8 cellular contexts compared by ENCODE assay signal in the genomic region with DNA sequence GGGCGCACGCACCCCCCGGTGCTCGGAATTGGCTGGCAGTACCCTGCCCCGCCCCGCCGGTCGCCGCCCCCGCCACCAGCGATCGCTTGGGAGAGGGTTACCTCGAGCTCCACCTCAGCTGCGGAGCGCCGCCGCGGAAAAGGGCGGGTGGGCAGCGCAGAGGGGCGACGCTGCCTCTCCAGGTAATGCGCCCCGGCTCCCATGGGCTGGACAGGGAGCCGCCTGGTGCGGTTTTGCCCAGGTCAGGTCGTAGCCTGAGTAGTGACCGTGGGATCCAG. TPM values are rescaled to one million over a fixed set of nuclear protein-coding genes. Genes with fewer than 3 reads are reported as not detected.
DNase-seq lines count a peak whose midpoint lies in the region; ATAC-seq and TF ChIP-seq lines count a peak whose summit lies in the region.

No MANE protein-coding gene starts in this region.

- TF ChIP-seq POLR2A in esophagus squamous epithelium (IDR thresholded peaks at IDR 0.05): no peak

- TF ChIP-seq CTCF in esophagus squamous epithelium (IDR thresholded peaks at IDR 0.05) (no peak), tibial artery (IDR thresholded peaks at IDR 0.05) (no peak)

- H3K27me3 ChIP-seq in esophagus squamous epithelium: peaks cover 0 to 7% (median 0%) of the 10 kb centered on the region in 4 donors
- no peaks in the 10 kb centered on the region for H3K27me3 ChIP-seq in neuron (ENCODE audit: insufficient read depth, low read length)
- H3K27me3 ChIP-seq in tibial artery: no peaks in the 10 kb centered on the region

- H2AFZ ChIP-seq in neuron (ENCODE audit: low read depth, low read length): peak overlapping the region; percentile 50

- H3K27ac ChIP-seq in esophagus squamous epithelium: peak overlapping the region; percentile 91 to 98 (median 96)
- peak overlapping the region; percentile 94 to 95 for H3K27ac ChIP-seq in tibial artery

- H3K4me3 ChIP-seq in esophagus squamous epithelium (peak overlapping the region; percentile 65 to 90 (median 82)), neuron (ENCODE audit: low read length) (peak overlapping the region; percentile 99), tibial artery (peak overlapping the region; percentile 85 to 89)

- H3K4me1 ChIP-seq in esophagus squamous epithelium (peaks cover 27 to 80% (median 37%) of the 10 kb centered on the region in 3 donors), neuron (ENCODE audit: insufficient read depth, low read length) (peaks cover 25% of the 10 kb centered on the region), tibial artery (peaks cover 0 to 58% (median 37%) of the 10 kb centered on the region in 4 donors)

- H3K9me3 ChIP-seq in esophagus squamous epithelium (no peaks in the 10 kb centered on the region), neuron (ENCODE audit: low read length) (no peaks in the 10 kb centered on the region), tibial artery (no peaks in the 10 kb centered on the region)

- DNase-seq in NCI-H2227 (lab: John Stamatoyannopoulos, UW; ENCODE audit: unreplicated experiment) (peak; percentile 19), NCI-H2227 treated with DMSO at 0.1 percent for 48 hours (lab: John Stamatoyannopoulos, UW) (no peak), esophagus squamous epithelium (lab: John Stamatoyannopoulos, UW) (no peak), tibial artery (peak in 1 of 2 donors; percentile 79)
- DNase-seq in activated T-cell treated with anti-CD3 and anti-CD28 coated beads, Interleukin-2, amount 50 U/mL, for 1 hour: peak; percentile 68

- intact Hi-C loops in esophagus squamous epithelium (cut with DNase I) (loop anchor here (5.0 kb wide), 1 partner anchor 198 kb away; no protein-coding TSS in a partner anchor), tibial artery (cut with DNase I; ENCODE audit: low total_unique reads) (loop anchor here (2.0 to 5.0 kb wide), 4 partner anchors 42 to 198 kb away; no protein-coding TSS in a partner anchor)

- WGBS in esophagus squamous epithelium, 2 donors: 0% methylated on average over 8 of the region's 28 CpGs; no CpG with 5 or more reads in 1 of the 2 donors

- ATAC-seq in GM19328 (IDR thresholded peaks at IDR 0.05; ENCODE audit: unreplicated experiment) (no peak), GM19324 (IDR thresholded peaks at IDR 0.05; ENCODE audit: low FRiP score, unreplicated experiment) (no peak)

- peaks cover 0 to 5% (median 0%) of the 10 kb centered on the region in 3 donors for H3K36me3 ChIP-seq in esophagus squamous epithelium
- peaks cover 3% of the 10 kb centered on the region for H3K36me3 ChIP-seq in neuron (ENCODE audit: insufficient read depth, low read length)
- H3K36me3 ChIP-seq in tibial artery: no peaks in the 10 kb centered on the region

RNA-seq across cellular contexts. Expression of gene PFKFB3, which starts 1.3 kb away (rescaled TPM):
- 10 to 100 TPM; 17.1 to 37.8 (median 26.2) TPM for total RNA-seq in esophagus squamous epithelium

Comparison
In these comparisons a context has a peak if more than half of its experiments do, and no peak if none do; other contexts are left out.
1. DNase-seq: peak in NCI-H2227 (single experiment) and activated T-cell treated with anti-CD3 and anti-CD28 coated beads, Interleukin-2, amount 50 U/mL, for 1 hour (single experiment); none in NCI-H2227 treated with DMSO at 0.1 percent for 48 hours (single experiment) and esophagus squamous epithelium (single experiment).
2. Peak in every context shown above with its lines, with median percentiles within 50 percentile points of each other: H3K4me3 ChIP-seq.